In the genomic region with DNA sequence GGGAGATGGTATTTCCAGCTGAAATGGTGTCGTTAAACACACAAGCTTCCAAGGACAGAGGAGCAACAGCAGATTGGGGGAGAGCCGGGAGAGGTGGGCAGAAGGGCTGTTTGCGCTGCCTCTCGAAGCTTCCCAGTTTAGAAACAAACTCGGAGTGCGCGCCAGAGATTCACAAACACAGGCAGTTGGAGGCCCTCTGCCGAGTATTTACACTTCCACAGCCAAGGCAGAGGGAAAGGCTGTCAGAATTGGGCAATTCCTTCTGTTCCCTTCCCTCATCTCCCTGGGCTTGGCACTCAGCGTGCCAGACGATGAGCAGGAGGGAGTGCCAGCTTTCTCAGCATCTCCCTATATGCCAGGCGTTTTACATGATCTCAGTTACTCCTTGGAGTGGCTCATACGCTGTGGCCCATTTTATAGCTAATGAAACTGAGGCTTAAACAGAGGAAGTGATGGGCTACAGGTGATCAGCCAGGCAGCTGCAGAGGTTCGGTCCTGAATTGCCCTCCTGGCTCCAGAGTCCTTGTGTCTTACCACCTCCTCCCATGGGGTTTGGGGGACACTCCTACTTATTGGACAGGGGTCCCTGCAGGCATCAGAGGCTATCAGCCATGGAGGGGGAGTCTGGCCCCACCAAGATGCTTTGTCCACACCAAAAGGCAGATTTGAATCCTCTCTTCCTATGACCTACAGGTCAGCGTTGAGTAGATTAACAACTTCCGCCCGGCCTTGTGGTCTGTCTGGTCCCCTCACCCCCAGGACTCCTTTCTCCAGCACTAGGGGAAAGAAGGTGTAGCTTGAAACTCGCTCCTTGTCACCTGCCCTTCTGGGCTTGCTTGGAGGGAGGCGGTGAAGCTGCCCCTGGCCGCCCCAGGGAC, we compare ENCODE assay signal across 12 cellular contexts. TPM values are rescaled to one million over a fixed set of nuclear protein-coding genes. Genes with fewer than 3 reads are reported as not detected.
DNase-seq lines count a peak whose midpoint lies in the region; ATAC-seq and TF ChIP-seq lines count a peak whose summit lies in the region.
"Had no signal": no experiment of that assay in that cellular context is flagged by ENCODE, and none has a peak within 500 bp of the region (broad histone marks: within the 10 kb centered on the region; RNA-seq: fewer than 3 reads in every experiment).

No MANE protein-coding gene starts in this region.

- H3K27me3 ChIP-seq in heart right ventricle (peaks cover 0 to 63% (median 5%) of the 10 kb centered on the region in 7 donors), left lung (peaks cover 8 to 75% of the 10 kb centered on the region in 2 donors)

- no peak for ATAC-seq in SK-N-SH treated with all-trans-retinoic acid at 6 μM for 48 hours
- no peak for ATAC-seq in heart right ventricle
- no peak for ATAC-seq in left lung
- no peak for ATAC-seq in HG02759 (IDR thresholded peaks at IDR 0.05; ENCODE audit: unreplicated experiment)

- WGBS in heart right ventricle, 2 donors: 63 to 70% methylated on average over 19 of the region's 19 CpGs

- H3K27ac ChIP-seq in heart right ventricle (peak overlapping the region in 9 of 10 donors; percentile 49 to 85 (median 72)), left lung (no peak overlapping the region)
- H3K27ac ChIP-seq: SK-N-MC had no signal

- H3K36me3 ChIP-seq in heart right ventricle: no peaks in the 10 kb centered on the region
- H3K36me3 ChIP-seq in left lung: no peaks in the 10 kb centered on the region

- TF ChIP-seq POLR2A in erythroblast (IDR thresholded peaks at IDR 0.05; ENCODE audit: low read length): no peak

- intact Hi-C loops in heart right ventricle (cut with DNase I): loop anchor here in 6 of 10 donors (5.0 to 10.0 kb wide), 5 partner anchors 56 to 122 kb away; no protein-coding TSS in a partner anchor
- intact Hi-C loops in posterior cingulate gyrus (cut with DNase I): loop anchor here (5.0 kb wide), 2 partner anchors 119 to 194 kb away; no protein-coding TSS in a partner anchor
- intact Hi-C loops in left lung (cut with DNase I): no loop called here

- TF ChIP-seq CTCF in heart right ventricle (IDR thresholded peaks at IDR 0.05) (no peak), left lung (IDR thresholded peaks at IDR 0.05) (no peak)

- DNase-seq in COLO668 (lab: John Stamatoyannopoulos, UW; ENCODE audit: unreplicated experiment) (peak; percentile 32), heart right ventricle (peak; percentile 36 to 50), posterior cingulate gyrus (peak; percentile 61 to 97 (median 78)), erythroblast (lab: John Stamatoyannopoulos, UW) (no peak), left lung (no peak)
- no peak for DNase-seq in stimulated activated naive CD4-positive, alpha-beta T cell (lab: John Stamatoyannopoulos, UW)
- DNase-seq: GOT3, NCI-H1436 had no signal

- H3K9me3 ChIP-seq in heart right ventricle (no peaks in the 10 kb centered on the region), left lung (no peaks in the 10 kb centered on the region)

- H3K4me1 ChIP-seq in heart right ventricle (peaks cover 10 to 86% (median 50%) of the 10 kb centered on the region in 9 donors), left lung (peaks cover 8 to 30% of the 10 kb centered on the region in 2 donors)

- H3K4me3 ChIP-seq in heart right ventricle: no peak overlapping the region
- no peak overlapping the region for H3K4me3 ChIP-seq in left lung
- H3K4me3 ChIP-seq: SK-N-MC had no signal

TF ChIP-seq in SK-N-SH treated with all-trans-retinoic acid at 6 μM for 48 hours, 23 proteins besides CTCF, POLR2A, EP300 and RAD21:
- no peak for TF ChIP-seq ISL1 (CRISPR knock-in tag; IDR thresholded peaks at IDR 0.05)
- TF ChIP-seq ZNF70 (CRISPR knock-in tag; IDR thresholded peaks at IDR 0.05): peak; percentile 9; the same call in 1 of the 2 replicates

RNA-seq across cellular contexts. Expression of a gene that starts 3.1 kb away (rescaled TPM):
- 10 to 100 TPM in 5 of 10 donors, 1 to 10 TPM in 5; 3.4 to 26.0 (median 8.6) TPM for total RNA-seq in heart right ventricle
- 1 to 10 TPM; 2.7 to 6.2 TPM for polyA plus RNA-seq in heart right ventricle
- total RNA-seq in left lung: 1 to 10 TPM; 2.9 to 3.1 TPM
- total RNA-seq: bronchial epithelial cell had no signal

Comparison
In these comparisons a context has a peak if more than half of its experiments do, and no peak if none do; other contexts are left out.
1. DNase-seq: peak in COLO668 (single experiment), heart right ventricle (2 of 2) and posterior cingulate gyrus (10 of 10); none in stimulated activated naive CD4-positive, alpha-beta T cell (0 of 6), erythroblast (0 of 2) and left lung (0 of 2).
2. H3K27ac ChIP-seq: peak in heart right ventricle (9 of 10); none in left lung (0 of 2).
3. intact Hi-C loops: an anchor here in heart right ventricle (5.0 to 10.0 kb wide) and posterior cingulate gyrus (5.0 kb wide); none called in left lung.